In genomic region chr4:2934077-2934812, GRCh38 we compare ENCODE assay signal across 8 cellular contexts. TPM values are rescaled to one million over a fixed set of nuclear protein-coding genes. Genes with fewer than 3 reads are reported as not detected.
DNase-seq lines count a peak whose midpoint lies in the region; ATAC-seq, FAIRE-seq and TF ChIP-seq lines count a peak whose summit lies in the region.

No MANE protein-coding gene starts in this region.

- H3K27me3 ChIP-seq in gastroesophageal sphincter (no peaks in the 10 kb centered on the region), ovary (no peaks in the 10 kb centered on the region)

- peak; percentile 65 for ATAC-seq in gastroesophageal sphincter

- H3K4me3 ChIP-seq in NB4 (ENCODE audit: low read depth, low read length) (peak overlapping the region; percentile 87), gastroesophageal sphincter (peak overlapping the region; percentile 57 to 96), ovary (peak overlapping the region; percentile 96)

- TF ChIP-seq POLR2A in NB4 (IDR thresholded peaks at IDR 0.05; ENCODE audit: extremely low read depth, insufficient read length): peak; percentile 37
- TF ChIP-seq POLR2A in gastroesophageal sphincter (IDR thresholded peaks at IDR 0.05): no peak
- no peak for TF ChIP-seq POLR2A in ovary (IDR thresholded peaks at IDR 0.05)

- TF ChIP-seq CTCF in NB4 (IDR thresholded peaks at IDR 0.05; ENCODE audit: low read depth, low read length) (no peak), gastroesophageal sphincter (IDR thresholded peaks at IDR 0.05) (no peak), ovary (IDR thresholded peaks at IDR 0.05) (no peak), D721Med (IDR thresholded peaks at IDR 0.05; ENCODE audit: insufficient read depth, missing control alignments) (no peak)

- no CpG with 5 or more reads among the region's 93 CpGs for whole genome bisulfite sequencing in gastroesophageal sphincter (ENCODE audit: low coverage in 1 of 2), 2 donors
- WGBS in ovary, 3 donors: 1 to 3% (median 1%) methylated on average over 35 to 92 of the region's 93 CpGs

- peak overlapping the region; percentile 40 to 96 (median 93) for H3K27ac ChIP-seq in gastroesophageal sphincter
- peak overlapping the region; percentile 32 to 78 for H3K27ac ChIP-seq in ovary

- DNase-seq in Daoy (ENCODE audit: low read depth) (peak; percentile 32), NB4 (ENCODE audit: low read depth) (peak; percentile 95), activated T-helper 1 cell treated with Interleukin-2 at 50 U/mL for 16 hours (ENCODE audit: low read depth) (peak; percentile 35), ovary (peak; percentile 62 to 83 (median 75)), cerebellar nuclear complex (lab: John Stamatoyannopoulos, UW) (no peak), D721Med (ENCODE audit: insufficient read length, low spot score) (no peak), NCI-H2107 treated with DMSO at 0.1 percent for 48 hours (lab: John Stamatoyannopoulos, UW; ENCODE audit: unreplicated experiment) (no peak)

- intact Hi-C loops in ovary (cut with DNase I): loop anchor here in 3 of 4 donors (5.0 to 10.0 kb wide), 4 partner anchors 89 to 399 kb away; partner anchors contain the start of genes ADD1 (in 1 of the 3) and FAM193A (in 1 of the 3)

- H3K36me3 ChIP-seq in gastroesophageal sphincter: peaks cover 0 to 54% of the 10 kb centered on the region in 2 donors
- no peaks in the 10 kb centered on the region for H3K36me3 ChIP-seq in ovary

- TF ChIP-seq EP300 in gastroesophageal sphincter (IDR thresholded peaks at IDR 0.05) (no peak), ovary (IDR thresholded peaks at IDR 0.05) (no peak)

- H3K4me1 ChIP-seq in gastroesophageal sphincter (peaks cover 0 to 64% (median 22%) of the 10 kb centered on the region in 3 donors), ovary (ENCODE audit: insufficient read depth) (peaks cover 8% of the 10 kb centered on the region)

- FAIRE-seq in D721Med (lab: Jason Lieb, UNC): no peak

- H3K9me3 ChIP-seq in gastroesophageal sphincter: no peaks in the 10 kb centered on the region
- H3K9me3 ChIP-seq in ovary: no peaks in the 10 kb centered on the region

RNA-seq across cellular contexts. Expression of gene NOP14, which starts 29.0 kb away (rescaled TPM):
- total RNA-seq in Daoy (2014; rRNA removed; shearing (Covaris generic)): 21.5 and 25.4 TPM in 2 replicates
- total RNA-seq in gastroesophageal sphincter (10 to 100 TPM; 17.6 to 25.2 (median 20.4) TPM), ovary (10 to 100 TPM; 13.6 to 39.7 (median 28.3) TPM)
- polyA plus RNA-seq in ovary: 10 to 100 TPM; 18.3 to 30.9 TPM

RNA-seq across cellular contexts. Expression of gene GRK4, which starts 29.1 kb away (rescaled TPM):
- total RNA-seq in Daoy (2014; rRNA removed; shearing (Covaris generic)): 2.9 and 5.9 TPM in 2 replicates
- total RNA-seq in gastroesophageal sphincter (1 to 10 TPM; 4.2 to 9.5 (median 6.2) TPM), ovary (10 to 100 TPM in 2 of 7 donors, 1 to 10 TPM in 5; 5.1 to 17.6 (median 6.9) TPM)
- 1 to 10 TPM; 3.3 to 7.9 TPM for polyA plus RNA-seq in ovary

Comparison
In these comparisons a context has a peak if more than half of its experiments do, and no peak if none do; other contexts are left out.
1. DNase-seq: peak in Daoy (single experiment), NB4 (single experiment), activated T-helper 1 cell treated with Interleukin-2 at 50 U/mL for 16 hours (single experiment) and ovary (5 of 5); none in cerebellar nuclear complex (0 of 2), D721Med (single experiment) and NCI-H2107 treated with DMSO at 0.1 percent for 48 hours (single experiment).
2. Peak in every context shown above with its lines, with median percentiles within 50 percentile points of each other: H3K4me3 ChIP-seq.